ENCODE assay signal across 13 cellular contexts in the genomic region with DNA sequence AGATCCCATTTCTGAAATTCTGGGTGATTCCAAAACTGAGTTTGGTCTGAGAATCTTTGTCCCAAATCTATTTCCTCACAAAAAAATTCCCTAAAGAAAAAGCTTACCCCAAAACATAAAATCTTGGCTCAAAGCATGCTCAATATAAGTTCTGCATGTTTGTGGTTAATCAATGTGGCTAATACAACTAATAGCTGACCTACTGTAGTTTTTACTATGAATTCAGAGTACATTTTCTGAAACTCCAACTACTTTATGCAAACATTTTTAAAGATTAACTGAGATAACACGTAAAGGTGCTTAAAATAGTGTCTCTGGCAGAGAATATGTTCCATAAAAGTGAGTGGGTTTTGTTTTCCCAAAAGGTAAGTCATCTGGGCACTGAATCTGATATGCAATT.
DNase-seq lines count a peak whose midpoint lies in the region; ATAC-seq and TF ChIP-seq lines count a peak whose summit lies in the region.
"Had no signal": no experiment of that assay in that cellular context is flagged by ENCODE, and none has a peak within 500 bp of the region (broad histone marks: within the 10 kb centered on the region; RNA-seq: fewer than 3 reads in every experiment).

No MANE protein-coding gene starts in this region.

- peaks cover 48% of the 10 kb centered on the region for H3K4me1 ChIP-seq in osteoblast (ENCODE audit: insufficient read depth, low read length)
- H3K4me1 ChIP-seq in left lung: peaks cover 14 to 72% of the 10 kb centered on the region in 2 donors

- no peaks in the 10 kb centered on the region for H3K9me3 ChIP-seq in osteoblast (ENCODE audit: low read depth, low read length)
- no peaks in the 10 kb centered on the region for H3K9me3 ChIP-seq in left lung
- H3K9me3 ChIP-seq: testis had no signal

- H3K27ac Mint-ChIP-seq in brain: peak overlapping the region in 4 of 5 experiments; percentile 12 to 83 (median 58)

- no peaks in the 10 kb centered on the region for H3K9me3 Mint-ChIP-seq in brain

- peak overlapping the region; percentile 38 for H3K4me3 ChIP-seq in osteoblast (ENCODE audit: insufficient read depth, low read length)
- no peak overlapping the region for H3K4me3 ChIP-seq in left lung
- H3K4me3 ChIP-seq: dorsolateral prefrontal cortex, testis had no signal

- peak overlapping the region in 1 of 5 experiments; percentile 25 for H3K4me3 Mint-ChIP-seq in brain

- peak; percentile 45 for ATAC-seq in GM18511 (IDR thresholded peaks at IDR 0.05; ENCODE audit: unreplicated experiment)
- ATAC-seq in HG03097 (IDR thresholded peaks at IDR 0.05; ENCODE audit: low FRiP score, unreplicated experiment): peak; percentile 49
- ATAC-seq in left lung: no peak
- ATAC-seq in GM19324 (IDR thresholded peaks at IDR 0.05; ENCODE audit: low FRiP score, unreplicated experiment): no peak

- DNase-seq in osteoblast (ENCODE audit: insufficient read length, low spot score, missing footprints) (no peak), left lung (no peak), NCI-H2081 treated with DMSO at 0.1 percent for 48 hours (lab: John Stamatoyannopoulos, UW) (no peak), activated gamma-delta T cell (lab: John Stamatoyannopoulos, UW) (no peak)
- DNase-seq: COR-L47; dorsolateral prefrontal cortex; NCI-H1105; stimulated activated CD4-positive, alpha-beta T cell treated with anti-CD3 and anti-CD28 coated beads, Interleukin-1b, Interleukin-23, amount 100 ng/mL, for 48 hours; testis had no signal

- no peak for TF ChIP-seq CTCF in brain (conservative IDR thresholded peaks at IDR 0.05)
- TF ChIP-seq CTCF in osteoblast (IDR thresholded peaks at IDR 0.05; ENCODE audit: extremely low read depth, low read depth, low read length): no peak
- TF ChIP-seq CTCF in left lung (IDR thresholded peaks at IDR 0.05): no peak

- intact Hi-C loops in left lung (cut with DNase I): loop anchor here in 1 of 2 donors (10.0 kb wide), 1 partner anchor 460 kb away; no protein-coding TSS in a partner anchor

- H4K20me1 ChIP-seq in osteoblast (ENCODE audit: insufficient read depth, low read length): peaks cover 70% of the 10 kb centered on the region

- H2AFZ ChIP-seq in osteoblast (ENCODE audit: low read length): no peak overlapping the region

- peaks cover 59% of the 10 kb centered on the region for H3K4me1 Mint-ChIP-seq in brain

- H3K36me3 ChIP-seq in osteoblast (ENCODE audit: insufficient read depth, low read length) (no peaks in the 10 kb centered on the region), left lung (no peaks in the 10 kb centered on the region)

- H3K79me2 ChIP-seq in osteoblast (ENCODE audit: insufficient read depth, low read length): peaks cover 93% of the 10 kb centered on the region

- H3K27me3 Mint-ChIP-seq in brain: no peaks in the 10 kb centered on the region

- no peaks in the 10 kb centered on the region for H3K27me3 ChIP-seq in osteoblast (ENCODE audit: insufficient read depth, low read length)
- H3K27me3 ChIP-seq in left lung: no peaks in the 10 kb centered on the region
- H3K27me3 ChIP-seq: dorsolateral prefrontal cortex, testis had no signal

- H3K36me3 Mint-ChIP-seq in brain: no peaks in the 10 kb centered on the region

- peak overlapping the region; percentile 63 for H3K4me2 ChIP-seq in osteoblast (ENCODE audit: insufficient read depth, low read length)

- H3K27ac ChIP-seq in osteoblast (ENCODE audit: low read depth, low read length) (peak overlapping the region; percentile 86), left lung (peak overlapping the region in 1 of 2 donors; percentile 60)
- H3K27ac ChIP-seq: dorsolateral prefrontal cortex, testis had no signal

Comparison
In these comparisons a context has a peak if more than half of its experiments do, and no peak if none do; other contexts are left out.
1. ATAC-seq: peak in GM18511 (single experiment) and HG03097 (single experiment); none in left lung (single experiment) and GM19324 (single experiment).